Comparison of ENCODE assay signal across 24 cellular contexts in genomic region chr11:67673902-67674301, GRCh38. TPM values are rescaled to one million over a fixed set of nuclear protein-coding genes. Genes with fewer than 3 reads are reported as not detected.
"Had no signal": no experiment of that assay in that cellular context is flagged by ENCODE, and none has a peak within 500 bp of the region (broad histone marks: within the 10 kb centered on the region; RNA-seq: fewer than 3 reads in every experiment).

No MANE protein-coding gene starts in this region.

- H3K4me3 Mint-ChIP-seq: activated CD4-positive, alpha-beta memory T cell treated with anti-CD3 and anti-CD28 coated beads, Interleukin-2, amount 10 ng/mL, durations not matched to agents 7 days and 5 days; activated T-cell treated with anti-CD3 and anti-CD28 coated beads, Interleukin-2, amount 50 U/mL, for 4 hours; immature natural killer cell; nephron; stimulated activated naive CD8-positive, alpha-beta T cell treated with anti-CD3 and anti-CD28 coated beads, Interleukin-15, amount 100 ng/mL, for 72 hours; T-cell had no signal

- H3K4me1 Mint-ChIP-seq: activated CD4-positive, alpha-beta memory T cell treated with anti-CD3 and anti-CD28 coated beads, Interleukin-2, amount 10 ng/mL, durations not matched to agents 7 days and 5 days; immature natural killer cell; nephron; stimulated activated naive CD8-positive, alpha-beta T cell treated with anti-CD3 and anti-CD28 coated beads, Interleukin-15, amount 100 ng/mL, for 72 hours; T-cell had no signal

- H3K4me1 ChIP-seq: gastrocnemius medialis, heart left ventricle, spleen, testis, uterus had no signal

- H3K36me3 Mint-ChIP-seq: immature natural killer cell, T-cell had no signal

- H3K27me3 ChIP-seq: testis, uterus had no signal

- DNase-seq: activated CD4-positive, alpha-beta memory T cell treated with anti-CD3 and anti-CD28 coated beads, Interleukin-2, amount 10 ng/mL, durations not matched to agents 7 days and 5 days; activated CD4-positive, alpha-beta T cell treated with anti-CD3 and anti-CD28 coated beads for 4 hours; activated effector memory CD4-positive, alpha-beta T cell treated with Interleukin-2 at 50 U/mL for 16 hours; activated naive CD4-positive, alpha-beta T cell treated with anti-CD3 and anti-CD28 coated beads, Interleukin-2, amount 50 U/mL, for 16 hours; activated T-cell treated with anti-CD3 and anti-CD28 coated beads, Interleukin-2, amount 50 U/mL, for 4 hours; gastrocnemius medialis; heart left ventricle; immature natural killer cell; spleen; stimulated activated CD4-positive, alpha-beta T cell treated with anti-CD3 and anti-CD28 coated beads, Interleukin-1b, Interleukin-23, amount 100 ng/mL, for 48 hours; stimulated activated naive CD8-positive, alpha-beta T cell treated with anti-CD3 and anti-CD28 coated beads, Interleukin-15, amount 100 ng/mL, for 72 hours; T-cell; T1000; testis; uterus; WERI-Rb-1 had no signal

- H3K9me3 ChIP-seq: gastrocnemius medialis, testis, uterus had no signal

- ATAC-seq: activated T-cell treated with anti-CD3 and anti-CD28 coated beads, Interleukin-2, amount 50 U/mL, for 4 hours; gastrocnemius medialis; heart left ventricle; sciatic nerve; stimulated activated naive CD8-positive, alpha-beta T cell treated with anti-CD3 and anti-CD28 coated beads, Interleukin-15, amount 100 ng/mL, for 72 hours; T-cell had no signal

- H3K27ac ChIP-seq: gastrocnemius medialis, heart left ventricle, spleen, testis, uterus, WERI-Rb-1 had no signal

- H3K9me3 Mint-ChIP-seq: activated T-cell treated with anti-CD3 and anti-CD28 coated beads, Interleukin-2, amount 50 U/mL, for 4 hours; immature natural killer cell; T-cell had no signal

- H3K27ac Mint-ChIP-seq: activated CD4-positive, alpha-beta memory T cell treated with anti-CD3 and anti-CD28 coated beads, Interleukin-2, amount 10 ng/mL, durations not matched to agents 7 days and 5 days; immature natural killer cell; stimulated activated naive CD8-positive, alpha-beta T cell treated with anti-CD3 and anti-CD28 coated beads, Interleukin-15, amount 100 ng/mL, for 72 hours; T-cell had no signal

- H3K36me3 ChIP-seq: gastrocnemius medialis, heart left ventricle, spleen, uterus, WERI-Rb-1 had no signal

- H3K4me3 ChIP-seq: gastrocnemius medialis, heart left ventricle, spleen, testis, uterus had no signal

RNA-seq across cellular contexts. Expression of gene ALDH3B2, which starts 0.5 kb away (rescaled TPM):
- total RNA-seq: activated CD4-positive, alpha-beta memory T cell treated with anti-CD3 and anti-CD28 coated beads, Interleukin-2, amount 10 ng/mL, durations not matched to agents 7 days and 5 days; activated T-cell treated with anti-CD3 and anti-CD28 coated beads, Interleukin-2, amount 50 U/mL, for 4 hours; astrocyte; cardiac septum; endothelial cell of umbilical vein; gastrocnemius medialis; heart left ventricle; mesenteric fat pad; osteoblast; sciatic nerve; spleen; T-cell had no signal
- polyA plus RNA-seq: endothelial cell of umbilical vein, heart left ventricle, immature natural killer cell had no signal

RNA-seq across cellular contexts. Expression of gene ACY3, which starts 23.4 kb away (rescaled TPM):
- total RNA-seq: astrocyte, cardiac septum, endothelial cell of umbilical vein, gastrocnemius medialis, heart left ventricle, mesenteric fat pad, uterus had no signal
- polyA plus RNA-seq: endothelial cell of umbilical vein, heart left ventricle had no signal

RNA-seq across cellular contexts. Expression of gene TBX10, which starts 34.3 kb away (rescaled TPM):
- total RNA-seq: activated CD4-positive, alpha-beta memory T cell treated with anti-CD3 and anti-CD28 coated beads, Interleukin-2, amount 10 ng/mL, durations not matched to agents 7 days and 5 days; activated T-cell treated with anti-CD3 and anti-CD28 coated beads, Interleukin-2, amount 50 U/mL, for 4 hours; astrocyte; cardiac septum; endothelial cell of umbilical vein; gastrocnemius medialis; lower leg skin; mesenteric fat pad; osteoblast; sciatic nerve; spleen; T-cell; uterus had no signal
- polyA plus RNA-seq: endothelial cell of umbilical vein, immature natural killer cell had no signal
